Comparison of ENCODE assay signal across 15 cellular contexts in genomic region chr18:48218285-48219022, GRCh38.
DNase-seq lines count a peak whose midpoint lies in the region; ATAC-seq and TF ChIP-seq lines count a peak whose summit lies in the region.
"Had no signal": no experiment of that assay in that cellular context is flagged by ENCODE, and none has a peak within 500 bp of the region (broad histone marks: within the 10 kb centered on the region; RNA-seq: fewer than 3 reads in every experiment).

No MANE protein-coding gene starts in this region.

- peak; percentile 12 for DNase-seq in DMS79 treated with DMSO at 0.1 percent for 48 hours (lab: John Stamatoyannopoulos, UW)
- no peak for DNase-seq in DMS79 (lab: John Stamatoyannopoulos, UW)
- peak; percentile 21 for DNase-seq in lung (ENCODE audit: low spot score)
- DNase-seq in omental fat pad (ENCODE audit: low spot score): no peak
- DNase-seq in right cardiac atrium: no peak
- DNase-seq in posterior vena cava (ENCODE audit: low spot score): no peak
- DNase-seq: 8988T; ACHN; CD4-positive, CD25-positive, alpha-beta regulatory T cell; DMS 273 treated with DMSO at 0.1 percent for 48 hours; GF-D8; GOT3 had no signal

- WGBS in lung, 2 donors: 94 to 95% methylated on average over 7 of the region's 7 CpGs
- 96% methylated on average over 7 of the region's 7 CpGs for WGBS in right cardiac atrium

- TF ChIP-seq CTCF in lung (IDR thresholded peaks at IDR 0.05; ENCODE audit: control extremely low read depth, extremely low read depth) (no peak), omental fat pad (IDR thresholded peaks at IDR 0.05) (no peak)

- intact Hi-C loops in right cardiac atrium (cut with DNase I) (no loop called here), posterior vena cava (cut with DNase I) (no loop called here)

- H3K27me3 ChIP-seq in lung (ENCODE audit: control insufficient read depth, insufficient read depth): no peaks in the 10 kb centered on the region
- H3K27me3 ChIP-seq in right cardiac atrium (ENCODE audit: control insufficient read depth, insufficient read depth): no peaks in the 10 kb centered on the region
- H3K27me3 ChIP-seq: BLaER1 treated with 17β-estradiol and CSF1 and Interleukin-3, amounts not matched to agents 10 nM and 100 nM had no signal

- peaks cover 0 to 3% of the 10 kb centered on the region in 2 donors for H3K4me1 ChIP-seq in lung (ENCODE audit: control insufficient read depth in 2 of 2, insufficient read depth in 2 of 2, low read length in 2 of 2)
- peaks cover 4% of the 10 kb centered on the region for H3K4me1 ChIP-seq in right cardiac atrium (ENCODE audit: control insufficient read depth, insufficient read depth, low read length)
- H3K4me1 ChIP-seq: HAP-1 had no signal

- H3K36me3 ChIP-seq in lung (ENCODE audit: control insufficient read depth in 2 of 2, insufficient read depth in 2 of 2, low read length in 2 of 2): no peaks in the 10 kb centered on the region
- H3K36me3 ChIP-seq: BLaER1 treated with 17β-estradiol and CSF1 and Interleukin-3, amounts not matched to agents 10 nM and 100 nM; HAP-1 had no signal

- ATAC-seq in lung (ENCODE audit: insufficient read depth, low FRiP score): no peak
- peak; percentile 12 for ATAC-seq in omental fat pad (ENCODE audit: low FRiP score)
- no peak for ATAC-seq in right cardiac atrium
- no peak for ATAC-seq in HG02870 (IDR thresholded peaks at IDR 0.05; ENCODE audit: unreplicated experiment)

- H3K9me3 ChIP-seq in lung (ENCODE audit: control insufficient read depth in 2 of 2, insufficient read depth in 1 of 2, low read length in 1 of 2) (no peaks in the 10 kb centered on the region), right cardiac atrium (ENCODE audit: control insufficient read depth, low read length) (no peaks in the 10 kb centered on the region)
- H3K9me3 ChIP-seq: BLaER1 treated with 17β-estradiol and CSF1 and Interleukin-3, amounts not matched to agents 10 nM and 100 nM; HAP-1 had no signal

- H3K4me3 ChIP-seq in lung: no peak overlapping the region
- H3K4me3 ChIP-seq in right cardiac atrium (ENCODE audit: low read length): no peak overlapping the region
- H3K4me3 ChIP-seq: BLaER1 treated with 17β-estradiol and CSF1 and Interleukin-3, amounts not matched to agents 10 nM and 100 nM; HAP-1 had no signal

- no peak overlapping the region for H3K27ac ChIP-seq in lung (ENCODE audit: low read depth in 1 of 2, low read length in 1 of 2)
- no peak overlapping the region for H3K27ac ChIP-seq in right cardiac atrium (ENCODE audit: low read length)
- H3K27ac ChIP-seq: BLaER1 treated with 17β-estradiol and CSF1 and Interleukin-3, amounts not matched to agents 10 nM and 100 nM had no signal

Comparison
In these comparisons a context has a peak if more than half of its experiments do, and no peak if none do; other contexts are left out.
1. DNase-seq: peak in DMS79 treated with DMSO at 0.1 percent for 48 hours (single experiment) and lung (single experiment); none in DMS79 (single experiment), omental fat pad (single experiment), right cardiac atrium (0 of 3) and posterior vena cava (single experiment).